12 cellular contexts compared by ENCODE assay signal in the genomic region with DNA sequence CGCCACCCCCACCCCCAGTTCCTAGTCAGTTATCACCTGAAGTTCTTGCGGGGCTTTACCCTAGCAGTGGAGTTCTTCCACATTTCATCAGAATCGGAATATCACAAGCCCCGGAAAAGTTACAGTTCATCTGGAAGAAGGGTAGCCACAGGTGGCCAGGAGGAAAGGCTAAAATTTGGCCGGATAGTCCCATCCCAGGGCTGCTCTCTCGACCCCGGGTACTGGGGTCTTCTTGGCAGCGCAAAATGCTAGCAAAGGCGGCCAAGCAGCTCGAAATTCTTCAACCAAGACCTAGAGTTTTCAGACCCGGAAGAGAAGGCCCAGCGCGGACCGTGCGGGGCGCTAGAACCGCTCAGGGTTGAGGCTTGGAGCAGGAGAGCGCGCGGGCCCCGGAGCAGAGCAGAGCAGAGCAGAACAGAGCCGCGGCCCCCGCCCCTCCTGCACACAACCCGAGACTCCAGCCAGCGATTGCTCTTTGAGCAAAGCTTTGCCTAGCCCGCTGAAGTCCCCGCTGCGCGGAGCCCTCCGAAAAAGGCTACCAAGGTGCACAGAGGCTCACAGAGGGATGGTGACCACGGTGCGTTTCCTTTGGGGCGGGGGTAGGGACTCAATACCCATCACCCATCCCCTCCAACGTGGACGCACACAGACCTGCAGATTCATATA. TPM values are rescaled to one million over a fixed set of nuclear protein-coding genes. Genes with fewer than 3 reads are reported as not detected.
DNase-seq lines count a peak whose midpoint lies in the region; ATAC-seq lines count a peak whose summit lies in the region.
"Had no signal": no experiment of that assay in that cellular context is flagged by ENCODE, and none has a peak within 500 bp of the region (broad histone marks: within the 10 kb centered on the region; RNA-seq: fewer than 3 reads in every experiment).

No MANE protein-coding gene starts in this region.

- ATAC-seq in HG03135 (IDR thresholded peaks at IDR 0.05; ENCODE audit: unreplicated experiment) = no peak
- ATAC-seq in GM18873 (IDR thresholded peaks at IDR 0.05; ENCODE audit: low FRiP score, unreplicated experiment) = no peak
- ATAC-seq in HG03280 (IDR thresholded peaks at IDR 0.05; ENCODE audit: unreplicated experiment) = no peak

- H3K9ac ChIP-seq in adipocyte (ENCODE audit: low read length) = no peak overlapping the region

- H3K4me3 ChIP-seq in adipocyte (ENCODE audit: low read length) (peak overlapping the region; percentile 49), iPS-11a (ENCODE audit: low read depth, low read length) (peak overlapping the region; percentile 18)

- intact Hi-C loops in posterior vena cava (cut with DNase I) = loop anchor here in 1 of 2 donors (5.0 kb wide), 1 partner anchor 315 kb away; no protein-coding TSS in a partner anchor

- H3K4me1 ChIP-seq in adipocyte (ENCODE audit: control insufficient read depth, insufficient read depth, low read length) = peaks cover 10% of the 10 kb centered on the region

- peaks cover 19% of the 10 kb centered on the region for H3K36me3 ChIP-seq in adipocyte (ENCODE audit: control insufficient read depth, insufficient read depth, low read length, severe bottlenecking)

- H3K9me3 ChIP-seq in adipocyte (ENCODE audit: control insufficient read depth, low read length) = peaks cover 8% of the 10 kb centered on the region

- peak; percentile 18 for DNase-seq in CD1c-positive myeloid dendritic cell (ENCODE audit: extremely low spot score)
- DNase-seq in adipocyte (ENCODE audit: low read depth) = no peak
- peak; percentile 88 for DNase-seq in posterior vena cava (ENCODE audit: low spot score)
- DNase-seq in NCI-H510A (lab: John Stamatoyannopoulos, UW) = no peak
- DNase-seq: activated T-cell treated with anti-CD3 and anti-CD28 coated beads for 4 hours; COR-L47; left cardiac atrium; stimulated activated CD4-positive, alpha-beta T cell treated with anti-CD3 and anti-CD28 coated beads, Interleukin-1b, Interleukin-23, amount 100 ng/mL, for 48 hours had no signal

- peaks cover 45% of the 10 kb centered on the region for H3K27me3 ChIP-seq in adipocyte (replicated peaks; ENCODE audit: control insufficient read depth, insufficient read depth, low read length)

RNA-seq across cellular contexts. Expression of a gene that starts 8.1 kb away (rescaled TPM):
- 10 to 100 TPM; 16.2 to 22.1 TPM for total RNA-seq in posterior vena cava

Comparison
In these comparisons a context has a peak if more than half of its experiments do, and no peak if none do; other contexts are left out.
1. DNase-seq: peak in CD1c-positive myeloid dendritic cell (single experiment) and posterior vena cava (single experiment); none in adipocyte (single experiment) and NCI-H510A (single experiment).